Comparison of ENCODE assay signal across 11 cellular contexts in the genomic region with DNA sequence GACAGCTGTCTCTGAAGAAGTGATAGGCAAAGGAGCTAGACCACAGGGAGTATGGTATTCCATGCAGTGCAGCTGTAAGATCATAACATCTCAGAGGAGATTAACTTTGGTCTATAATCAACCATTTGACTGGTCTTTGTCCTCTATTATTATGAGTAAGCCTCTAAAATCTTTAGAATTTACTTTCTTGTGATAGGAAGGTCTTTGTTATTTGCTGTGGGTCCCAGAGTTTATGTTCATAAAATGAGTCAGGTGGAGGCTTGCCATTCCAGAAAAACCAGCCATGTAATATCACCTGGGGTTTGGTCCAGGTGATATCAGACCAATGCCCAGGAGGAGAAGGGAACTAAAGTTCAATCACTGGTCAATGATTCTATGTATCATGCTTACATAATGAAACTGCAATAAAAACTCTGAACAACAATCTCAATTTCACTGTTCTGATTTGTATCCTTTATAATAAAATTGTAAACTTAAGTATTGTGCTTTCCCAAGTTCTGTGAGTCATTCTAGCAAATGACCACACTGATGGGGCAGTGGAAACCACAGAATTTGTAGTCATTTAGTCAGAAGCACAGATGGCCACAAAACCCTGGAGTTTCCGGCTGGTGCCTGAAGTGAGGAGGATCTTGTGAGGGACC.
A peak's percentile ranks its signal among the peaks of the same experiment; 100 is the strongest.
DNase-seq lines count a peak whose midpoint lies in the region; ATAC-seq and TF ChIP-seq lines count a peak whose summit lies in the region.
"Had no signal": no experiment of that assay in that cellular context is flagged by ENCODE, and none has a peak within 500 bp of the region (broad histone marks: within the 10 kb centered on the region; RNA-seq: fewer than 3 reads in every experiment).

No MANE protein-coding gene starts in this region.

- no peak for TF ChIP-seq CTCF in foreskin fibroblast (IDR thresholded peaks at IDR 0.05; ENCODE audit: low read depth, low read length)
- no peak for TF ChIP-seq CTCF in GM13976 (IDR thresholded peaks at IDR 0.05; ENCODE audit: borderline replicate concordance, control extremely low read depth, extremely low read depth, insufficient read depth, missing control alignments)

- H3K4me3 ChIP-seq in foreskin fibroblast (ENCODE audit: low read depth in 1 of 2, low read length in 2 of 2) = no peak overlapping the region

- no peak overlapping the region for H3K27ac Mint-ChIP-seq in activated T-helper 2 cell treated with anti-CD3 and anti-CD28 coated beads, Interferon-gamma antibody, Interleukin-2, Interleukin-4, amounts not matched to agents 10 μg/mL and 5 μg/mL and 100 μg/mL, durations not matched to agents 14 hours and 24 hours and 36 hours
- H3K27ac Mint-ChIP-seq: activated T-cell treated with anti-CD3 and anti-CD28 coated beads, Interleukin-2, amount 50 U/mL, for 72 hours had no signal

- ATAC-seq in GM21529 (IDR thresholded peaks at IDR 0.05; ENCODE audit: unreplicated experiment) = no peak
- ATAC-seq: activated T-cell treated with anti-CD3 and anti-CD28 coated beads, Interleukin-2, amount 50 U/mL, for 72 hours had no signal

- no peaks in the 10 kb centered on the region for H3K4me1 Mint-ChIP-seq in activated T-helper 2 cell treated with anti-CD3 and anti-CD28 coated beads, Interferon-gamma antibody, Interleukin-2, Interleukin-4, amounts not matched to agents 10 μg/mL and 5 μg/mL and 100 μg/mL, durations not matched to agents 14 hours and 24 hours and 36 hours (ENCODE audit: low read depth)

- intact Hi-C loops in activated T-helper 2 cell treated with anti-CD3 and anti-CD28 coated beads, Interferon-gamma antibody, Interleukin-2, Interleukin-4, amounts not matched to agents 10 μg/mL and 5 μg/mL and 100 μg/mL, durations not matched to agents 14 hours and 24 hours and 36 hours (cut with micrococcal nuclease) = no loop called here

- H3K4me3 Mint-ChIP-seq in activated T-helper 2 cell treated with anti-CD3 and anti-CD28 coated beads, Interferon-gamma antibody, Interleukin-2, Interleukin-4, amounts not matched to agents 10 μg/mL and 5 μg/mL and 100 μg/mL, durations not matched to agents 14 hours and 24 hours and 36 hours (ENCODE audit: low read depth) = no peak overlapping the region
- H3K4me3 Mint-ChIP-seq: activated T-cell treated with anti-CD3 and anti-CD28 coated beads, Interleukin-2, amount 50 U/mL, for 72 hours had no signal

- DNase-seq in DMS53 (lab: John Stamatoyannopoulos, UW) (peak; percentile 7), DMS53 treated with DMSO at 0.1 percent for 48 hours (lab: John Stamatoyannopoulos, UW; ENCODE audit: unreplicated experiment) (no peak), T1000 (lab: John Stamatoyannopoulos, UW) (peak; percentile 67), foreskin fibroblast (peak; percentile 30 to 71), GM13976 (ENCODE audit: low spot score) (no peak)
- no peak for DNase-seq in activated T-helper 2 cell treated with anti-CD3 and anti-CD28 coated beads, Interferon-gamma antibody, Interleukin-2, Interleukin-4, amounts not matched to agents 10 μg/mL and 5 μg/mL and 100 μg/mL, durations not matched to agents 14 hours and 24 hours and 36 hours (ENCODE audit: low spot score)
- DNase-seq in NK-92 treated with Interleukin-12 subunit alpha and Interleukin-12 subunit beta, amount 100 ng/mL, for 24 hours (lab: John Stamatoyannopoulos, UW) = no peak
- DNase-seq: activated T-cell treated with anti-CD3 and anti-CD28 coated beads, Interleukin-2, amount 50 U/mL, for 72 hours; NCI-H187; NCI-H82 had no signal

- no peaks in the 10 kb centered on the region for H3K27me3 Mint-ChIP-seq in activated T-helper 2 cell treated with anti-CD3 and anti-CD28 coated beads, Interferon-gamma antibody, Interleukin-2, Interleukin-4, amounts not matched to agents 10 μg/mL and 5 μg/mL and 100 μg/mL, durations not matched to agents 14 hours and 24 hours and 36 hours (ENCODE audit: low read depth)

- no peaks in the 10 kb centered on the region for H3K36me3 Mint-ChIP-seq in activated T-helper 2 cell treated with anti-CD3 and anti-CD28 coated beads, Interferon-gamma antibody, Interleukin-2, Interleukin-4, amounts not matched to agents 10 μg/mL and 5 μg/mL and 100 μg/mL, durations not matched to agents 14 hours and 24 hours and 36 hours (ENCODE audit: low read depth)

- no peaks in the 10 kb centered on the region for H3K9me3 Mint-ChIP-seq in activated T-helper 2 cell treated with anti-CD3 and anti-CD28 coated beads, Interferon-gamma antibody, Interleukin-2, Interleukin-4, amounts not matched to agents 10 μg/mL and 5 μg/mL and 100 μg/mL, durations not matched to agents 14 hours and 24 hours and 36 hours

- in situ Hi-C loops in GM13976 (cut with MboI; ENCODE audit: low sequenced_read_pairs, unreplicated experiment) = no loop called here

Comparison
In these comparisons a context has a peak if more than half of its experiments do, and no peak if none do; other contexts are left out.
1. DNase-seq: peak in DMS53 (single experiment), T1000 (single experiment) and foreskin fibroblast (2 of 2); none in DMS53 treated with DMSO at 0.1 percent for 48 hours (single experiment), activated T-helper 2 cell treated with anti-CD3 and anti-CD28 coated beads, Interferon-gamma antibody, Interleukin-2, Interleukin-4, amounts not matched to agents 10 μg/mL and 5 μg/mL and 100 μg/mL, durations not matched to agents 14 hours and 24 hours and 36 hours (single experiment), NK-92 treated with Interleukin-12 subunit alpha and Interleukin-12 subunit beta, amount 100 ng/mL, for 24 hours (single experiment) and GM13976 (single experiment).